9 cellular contexts compared by ENCODE assay signal in genomic region chr17:42247734-42248133, GRCh38. TPM values are rescaled to one million over a fixed set of nuclear protein-coding genes. Genes with fewer than 3 reads are reported as not detected.
DNase-seq lines count a peak whose midpoint lies in the region; ATAC-seq, FAIRE-seq and TF ChIP-seq lines count a peak whose summit lies in the region.
"Had no signal": no experiment of that assay in that cellular context is flagged by ENCODE, and none has a peak within 500 bp of the region (broad histone marks: within the 10 kb centered on the region; RNA-seq: fewer than 3 reads in every experiment).

No MANE protein-coding gene starts in this region.

- CTCF ChIA-PET in WTC11 (lab: Charles Lee), result interaction anchor here (1.1 to 3.0 kb wide), 3 partner anchors 25 to 109 kb away, joined by 3 to 25 read pairs (median 5); partner anchors contain the start of gene GHDC

- 95% methylated on average over 5 of the region's 5 CpGs for WGBS in sigmoid colon, 2 donors

- H3K4me1 ChIP-seq in sigmoid colon, result peaks cover 0 to 62% (median 46%) of the 10 kb centered on the region in 4 donors

- H3K9me3 Mint-ChIP-seq in WTC11, result no peaks in the 10 kb centered on the region

- peaks cover 22% of the 10 kb centered on the region for H3K4me1 Mint-ChIP-seq in WTC11

- H3K27ac Mint-ChIP-seq in WTC11, result no peak overlapping the region

- H3K27me3 Mint-ChIP-seq in WTC11 (ENCODE audit: low read depth), result no peaks in the 10 kb centered on the region

- no peaks in the 10 kb centered on the region for H3K9me3 ChIP-seq in sigmoid colon

- no peak for FAIRE-seq in H54 (lab: Jason Lieb, UNC)

- no peaks in the 10 kb centered on the region for H3K27me3 ChIP-seq in sigmoid colon

- no peak overlapping the region for H3K4me3 Mint-ChIP-seq in WTC11

- ATAC-seq in WTC11 (no peak), HG03139 (IDR thresholded peaks at IDR 0.05; ENCODE audit: unreplicated experiment) (no peak)

- TF ChIP-seq CTCF in epithelial cell of esophagus (IDR thresholded peaks at IDR 0.05; ENCODE audit: insufficient read depth, low read depth, low read length, missing control alignments) (no peak), sigmoid colon (IDR thresholded peaks at IDR 0.05) (no peak), WTC11 (IDR thresholded peaks at IDR 0.05) (no peak), coronary artery (IDR thresholded peaks at IDR 0.05) (no peak)

- TF ChIP-seq POLR2A in sigmoid colon (IDR thresholded peaks at IDR 0.05) (no peak), H54 (IDR thresholded peaks at IDR 0.05; ENCODE audit: low read depth, low read length) (no peak)

- H3K36me3 Mint-ChIP-seq in WTC11, result no peaks in the 10 kb centered on the region

- POLR2A ChIA-PET in WTC11 (lab: Charles Lee), result interaction anchor here (0.6 kb wide), 1 partner anchor 313 kb away, joined by 3 read pairs; no protein-coding TSS in a partner anchor

- intact Hi-C loops in sigmoid colon (cut with DNase I), result no loop called here

- DNase-seq in EH (ENCODE audit: low read depth), result peak; percentile 86
- peak; percentile 42 for DNase-seq in NCI-H226
- peak; percentile 83 for DNase-seq in epithelial cell of esophagus (ENCODE audit: low read depth)
- peak; percentile 66 for DNase-seq in sigmoid colon
- DNase-seq in WTC11 (ENCODE audit: low spot score), result no peak
- no peak for DNase-seq in coronary artery (ENCODE audit: low spot score)
- DNase-seq in H54 (ENCODE audit: insufficient read length, low spot score), result no peak
- DNase-seq: activated CD4-positive, CD25-positive, alpha-beta regulatory T cell treated with anti-CD3 and anti-CD28 coated beads, Interleukin-2, amount 50 U/mL, for 72 hours had no signal

- no peak for TF ChIP-seq EP300 in sigmoid colon (IDR thresholded peaks at IDR 0.05)

- H3K4me3 ChIP-seq in epithelial cell of esophagus (ENCODE audit: low read length), result no peak overlapping the region
- no peak overlapping the region for H3K4me3 ChIP-seq in sigmoid colon
- no peak overlapping the region for H3K4me3 ChIP-seq in coronary artery

- H3K27ac ChIP-seq in sigmoid colon (peak overlapping the region; percentile 80 to 90 (median 85)), coronary artery (peak overlapping the region in 1 of 2 donors; percentile 13)

- no peaks in the 10 kb centered on the region for H3K36me3 ChIP-seq in sigmoid colon

TF ChIP-seq in WTC11, 78 proteins besides CTCF, POLR2A, EP300 and RAD21:
- TF ChIP-seq ZNF232 (CRISPR knock-in tag; IDR thresholded peaks at IDR 0.05) (no peak), SP1 (CRISPR knock-in tag; conservative IDR thresholded peaks at IDR 0.05) (no peak)

RNA-seq across cellular contexts. Expression of gene STAT5B, which starts 28.5 kb away (rescaled TPM):
- total RNA-seq in sigmoid colon, result 100 to 1,000 TPM in 1 of 4 donors, 10 to 100 TPM in 3; 93.5 to 117 (median 98.4) TPM
- polyA plus RNA-seq in sigmoid colon, result 10 to 100 TPM; 11.3 to 37.5 (median 13.2) TPM
- total RNA-seq in WTC11 (2021), result 36.4 to 42.2 TPM (median 37.9 TPM) in 3 replicates

RNA-seq across cellular contexts. Expression of gene STAT5A, which starts 40.6 kb away (rescaled TPM):
- 10 to 100 TPM; 57.2 to 91.0 (median 80.8) TPM for total RNA-seq in sigmoid colon
- polyA plus RNA-seq in sigmoid colon, result 10 to 100 TPM in 2 of 3 donors, 1 to 10 TPM in 1; 7.4 to 39.2 (median 13.2) TPM
- 6.6 to 10.9 TPM (median 9.7 TPM) in 3 replicates for total RNA-seq in WTC11 (2021)

RNA-seq across cellular contexts. Expression of gene GHDC, which starts 53.4 kb away (rescaled TPM):
- 10 to 100 TPM; 32.1 to 76.0 (median 42.4) TPM for total RNA-seq in sigmoid colon
- 10 to 100 TPM in 1 of 3 donors, 1 to 10 TPM in 2; 5.8 to 25.8 (median 7.2) TPM for polyA plus RNA-seq in sigmoid colon
- 7.5 to 11.1 TPM (median 11.1 TPM) in 3 replicates for total RNA-seq in WTC11 (2021)

Comparison
In these comparisons a context has a peak if more than half of its experiments do, and no peak if none do; other contexts are left out.
1. DNase-seq: peak in EH (single experiment), NCI-H226 (single experiment), epithelial cell of esophagus (single experiment) and sigmoid colon (single experiment); none in WTC11 (single experiment), coronary artery (single experiment) and H54 (single experiment).